Comparison of ENCODE assay signal across 37 cellular contexts in genomic region chr12:79517363-79517762, GRCh38.
DNase-seq lines count a peak whose midpoint lies in the region; ATAC-seq, FAIRE-seq and TF ChIP-seq lines count a peak whose summit lies in the region.
"Had no signal": no experiment of that assay in that cellular context is flagged by ENCODE, and none has a peak within 500 bp of the region (broad histone marks: within the 10 kb centered on the region; RNA-seq: fewer than 3 reads in every experiment).

No MANE protein-coding gene starts in this region.

- DNase-seq in HepG2 (ENCODE audit: low spot score) (no peak), right lobe of liver (no peak), WTC11 (ENCODE audit: low spot score) (no peak), astrocyte (ENCODE audit: low read depth) (no peak), GM12878 (ENCODE audit: low read depth, low spot score) (no peak), foreskin fibroblast (no peak)
- DNase-seq: 8988T; ACHN; AML-193; BE2C; C1 segment of cervical spinal cord; Caco-2; Calu3; CD4-positive, alpha-beta memory T cell; CD4-positive, alpha-beta T cell; CD4-positive, CD25-positive, alpha-beta regulatory T cell; CD8-positive, alpha-beta memory T cell; CD8-positive, alpha-beta T cell; COR-L47; DMS 273 treated with DMSO at 0.1 percent for 48 hours; DMS153; DMS53; DMS79; DMS79 treated with DMSO at 0.1 percent for 48 hours; DND-41; EL had no signal

- H3K79me2 ChIP-seq in HepG2 (ENCODE audit: insufficient read depth, low read length) (no peaks in the 10 kb centered on the region), astrocyte (ENCODE audit: insufficient read depth, low read length) (no peaks in the 10 kb centered on the region), GM12878 (ENCODE audit: control insufficient read depth, insufficient read depth, low read length) (no peaks in the 10 kb centered on the region)

- H3K4me1 Mint-ChIP-seq in WTC11, result peaks cover 38% of the 10 kb centered on the region
- peaks cover 10% of the 10 kb centered on the region for H3K4me1 Mint-ChIP-seq in astrocyte (ENCODE audit: low read depth, unreplicated experiment)
- H3K4me1 Mint-ChIP-seq: B cell; CD14-positive monocyte; CD4-positive, alpha-beta memory T cell; CD4-positive, CD25-positive, alpha-beta regulatory T cell; CD8-positive, alpha-beta memory T cell had no signal

- peaks cover 6% of the 10 kb centered on the region for H3K4me1 ChIP-seq in HepG2 (ENCODE audit: insufficient read depth, low read length)
- H3K4me1 ChIP-seq in right lobe of liver, result no peaks in the 10 kb centered on the region
- peaks cover 14% of the 10 kb centered on the region for H3K4me1 ChIP-seq in astrocyte (ENCODE audit: insufficient read depth, low read length)
- no peaks in the 10 kb centered on the region for H3K4me1 ChIP-seq in GM12878 (ENCODE audit: control insufficient read depth, insufficient read depth, low read length)
- H3K4me1 ChIP-seq: A549; BE2C; BLaER1; BLaER1 treated with 17β-estradiol and CSF1 and Interleukin-3, amounts not matched to agents 10 nM and 100 nM; Caco-2 had no signal

- no peak for TF ChIP-seq RAD21 in HepG2 (CRISPR knock-in tag; IDR thresholded peaks at IDR 0.05)
- TF ChIP-seq RAD21 in GM12878 (IDR thresholded peaks at IDR 0.05; ENCODE audit: insufficient read depth, low read depth, low read length), result no peak

- RAD21 ChIA-PET in GM12878 (lab: Charles Lee; ENCODE audit: unreplicated experiment), result no interaction called here

- H2AFZ ChIP-seq in HepG2 (ENCODE audit: low read length), result no peak overlapping the region
- no peak overlapping the region for H2AFZ ChIP-seq in astrocyte (ENCODE audit: low read depth, low read length)
- H2AFZ ChIP-seq in GM12878 (ENCODE audit: control insufficient read depth, low read depth, low read length), result no peak overlapping the region

- no peaks in the 10 kb centered on the region for H3K36me3 ChIP-seq in HepG2 (replicated peaks in 1 of 2; ENCODE audit: control insufficient read depth in 1 of 2, insufficient read depth in 2 of 2, low read length in 2 of 2)
- no peaks in the 10 kb centered on the region for H3K36me3 ChIP-seq in right lobe of liver
- H3K36me3 ChIP-seq in astrocyte (ENCODE audit: insufficient read depth, low read length), result no peaks in the 10 kb centered on the region
- H3K36me3 ChIP-seq in GM12878 (ENCODE audit: control insufficient read depth in 2 of 2, insufficient read depth in 2 of 2, low read length in 1 of 2), result no peaks in the 10 kb centered on the region
- H3K36me3 ChIP-seq: BE2C; BLaER1; BLaER1 treated with 17β-estradiol and CSF1 and Interleukin-3, amounts not matched to agents 10 nM and 100 nM had no signal

- no peaks in the 10 kb centered on the region for H4K20me1 ChIP-seq in HepG2 (ENCODE audit: insufficient read depth, low read length)
- H4K20me1 ChIP-seq in astrocyte (ENCODE audit: insufficient read depth, low read length), result no peaks in the 10 kb centered on the region
- no peaks in the 10 kb centered on the region for H4K20me1 ChIP-seq in GM12878 (ENCODE audit: control insufficient read depth, insufficient read depth)
- H4K20me1 ChIP-seq: BLaER1; BLaER1 treated with 17β-estradiol and CSF1 and Interleukin-3, amounts not matched to agents 10 nM and 100 nM had no signal

- in situ Hi-C loops in HepG2 (cut with HindIII; ENCODE audit: extremely low pct_ligation_motif_present, low pct_unique_long_range_greater_than_20kb), result no loop called here
- in situ Hi-C loops in GM12878 (cut with MboI), result no loop called here

- no peak overlapping the region for H3K4me3 ChIP-seq in HepG2 (replicated peaks in 1 of 3; ENCODE audit: insufficient read depth in 1 of 3, low read depth in 2 of 3, low read length in 3 of 3)
- H3K4me3 ChIP-seq in right lobe of liver, result no peak overlapping the region
- H3K4me3 ChIP-seq in astrocyte (ENCODE audit: insufficient read depth, low read depth, low read length), result no peak overlapping the region
- H3K4me3 ChIP-seq in GM12878, result no peak overlapping the region
- H3K4me3 ChIP-seq in foreskin fibroblast (ENCODE audit: low read depth in 1 of 2, low read length in 2 of 2), result no peak overlapping the region
- H3K4me3 ChIP-seq: A549; BLaER1; BLaER1 treated with 17β-estradiol and CSF1 and Interleukin-3, amounts not matched to agents 10 nM and 100 nM had no signal

- ATAC-seq in HepG2 (no peak), right lobe of liver (no peak), WTC11 (no peak), GM12878 (no peak), HG03342 (IDR thresholded peaks at IDR 0.05; ENCODE audit: unreplicated experiment) (no peak), HG03442 (IDR thresholded peaks at IDR 0.05; ENCODE audit: unreplicated experiment) (no peak)
- ATAC-seq: A549; CD8-positive, alpha-beta T cell had no signal

- BruUV-seq in HepG2 (replicated peaks; lab: Mats Ljungman, UMichigan) (no TSS peak), GM12878 (replicated peaks; lab: Mats Ljungman, UMichigan) (no TSS peak)

- H3K27me3 ChIP-seq in HepG2 (ENCODE audit: control insufficient read depth in 1 of 2, insufficient read depth in 2 of 2, low read length in 2 of 2) (no peaks in the 10 kb centered on the region), right lobe of liver (no peaks in the 10 kb centered on the region), astrocyte (ENCODE audit: insufficient read depth, low read length) (no peaks in the 10 kb centered on the region), GM12878 (replicated peaks in 1 of 2; ENCODE audit: control insufficient read depth in 2 of 2, insufficient read depth in 2 of 2, low read length in 1 of 2) (no peaks in the 10 kb centered on the region)
- H3K27me3 ChIP-seq: BLaER1; BLaER1 treated with 17β-estradiol and CSF1 and Interleukin-3, amounts not matched to agents 10 nM and 100 nM had no signal

- H3K27ac ChIP-seq in HepG2 (ENCODE audit: extremely low read length, insufficient read depth, low read length) (no peak overlapping the region), right lobe of liver (no peak overlapping the region), astrocyte (ENCODE audit: low read depth, low read length) (no peak overlapping the region), GM12878 (ENCODE audit: control insufficient read depth, insufficient read depth) (no peak overlapping the region)
- H3K27ac ChIP-seq: 22Rv1; A549; BLaER1; BLaER1 treated with 17β-estradiol and CSF1 and Interleukin-3, amounts not matched to agents 10 nM and 100 nM; C4-2B had no signal

- H3K9me3 Mint-ChIP-seq in WTC11 (peaks cover 13% of the 10 kb centered on the region), astrocyte (ENCODE audit: unreplicated experiment) (no peaks in the 10 kb centered on the region)
- H3K9me3 Mint-ChIP-seq: CD4-positive, alpha-beta T cell had no signal

- CTCF ChIA-PET in HepG2 (lab: Yijun Ruan, JAX; ENCODE audit: low intra/inter-chr PET ratio, low total read pairs) (no interaction called here), WTC11 (lab: Charles Lee) (no interaction called here), GM12878 (lab: Yijun Ruan, JAX) (no interaction called here)

- H3K9ac ChIP-seq in HepG2 (ENCODE audit: insufficient read depth, low read depth, low read length), result no peak overlapping the region
- no peak overlapping the region for H3K9ac ChIP-seq in astrocyte (ENCODE audit: low read length)
- H3K9ac ChIP-seq in GM12878 (ENCODE audit: control insufficient read depth, insufficient read depth, low read length), result no peak overlapping the region
- H3K9ac ChIP-seq: BLaER1; BLaER1 treated with 17β-estradiol and CSF1 and Interleukin-3, amounts not matched to agents 10 nM and 100 nM had no signal

- no peaks in the 10 kb centered on the region for H3K27me3 Mint-ChIP-seq in WTC11 (ENCODE audit: low read depth)
- no peaks in the 10 kb centered on the region for H3K27me3 Mint-ChIP-seq in astrocyte (ENCODE audit: low read depth, unreplicated experiment)
- H3K27me3 Mint-ChIP-seq: B cell; CD4-positive, alpha-beta memory T cell; CD4-positive, alpha-beta T cell; CD4-positive, CD25-positive, alpha-beta regulatory T cell; CD8-positive, alpha-beta memory T cell had no signal

- H3K36me3 Mint-ChIP-seq in WTC11 (peaks cover 19% of the 10 kb centered on the region), astrocyte (ENCODE audit: low read depth, unreplicated experiment) (peaks cover 3% of the 10 kb centered on the region)
- H3K36me3 Mint-ChIP-seq: CD14-positive monocyte; CD4-positive, CD25-positive, alpha-beta regulatory T cell; CD8-positive, alpha-beta T cell had no signal

- TF ChIP-seq CTCF in HepG2 (CRISPR knock-in tag; IDR thresholded peaks at IDR 0.05), result no peak
- no peak for TF ChIP-seq CTCF in right lobe of liver (IDR thresholded peaks at IDR 0.05)
- no peak for TF ChIP-seq CTCF in WTC11 (IDR thresholded peaks at IDR 0.05)
- no peak for TF ChIP-seq CTCF in astrocyte (IDR thresholded peaks at IDR 0.05; ENCODE audit: insufficient read depth, low read depth, low read length)
- no peak for TF ChIP-seq CTCF in GM12878 (IDR thresholded peaks at IDR 0.05 in 2 of 3, conservative IDR thresholded peaks at IDR 0.05 in 1 of 3; ENCODE audit: control insufficient read depth in 2 of 3, extremely low read depth in 1 of 3, insufficient read depth in 1 of 3, low read depth in 3 of 3, low read length in 3 of 3)
- TF ChIP-seq CTCF in foreskin fibroblast (IDR thresholded peaks at IDR 0.05; ENCODE audit: low read depth, low read length), result no peak

- no peak for FAIRE-seq in HepG2 (lab: Jason Lieb, UNC)
- FAIRE-seq in astrocyte (lab: Jason Lieb, UNC), result peak; percentile 75
- FAIRE-seq in GM12878 (lab: Jason Lieb, UNC), result peak; percentile 7
- FAIRE-seq: A204.1, A549, D721Med had no signal

- POLR2A ChIA-PET in HepG2 (lab: Yijun Ruan, JAX) (no interaction called here), WTC11 (lab: Charles Lee) (no interaction called here), GM12878 (lab: Charles Lee) (no interaction called here)

- WGBS in HepG2 (ENCODE audit: low lambda C conversion rate), result 98% methylated on average over 2 of the region's 2 CpGs
- WGBS in right lobe of liver (ENCODE audit: insufficient coverage, low coverage, low lambda C conversion rate, missing lambda C conversion rate), result 83% methylated on average over 2 of the region's 2 CpGs
- 100% methylated on average over 2 of the region's 2 CpGs for WGBS in GM12878 (ENCODE audit: insufficient coverage, insufficient replicate concordance, low lambda C conversion rate, missing lambda C conversion rate)

- H3K4me2 ChIP-seq in HepG2 (ENCODE audit: low read depth, low read length), result no peak overlapping the region
- H3K4me2 ChIP-seq in astrocyte (ENCODE audit: low read length), result no peak overlapping the region
- no peak overlapping the region for H3K4me2 ChIP-seq in GM12878 (ENCODE audit: control insufficient read depth, insufficient read depth)
- H3K4me2 ChIP-seq: A549; BLaER1; BLaER1 treated with 17β-estradiol and CSF1 and Interleukin-3, amounts not matched to agents 10 nM and 100 nM had no signal

- TF ChIP-seq POLR2A in HepG2 (IDR thresholded peaks at IDR 0.05; ENCODE audit: insufficient read depth in 1 of 2, low read depth in 2 of 2, low read length in 2 of 2) (no peak), right lobe of liver (IDR thresholded peaks at IDR 0.05) (no peak), GM12878 (IDR thresholded peaks at IDR 0.05; ENCODE audit: low read depth, low read length) (no peak)

- TF ChIP-seq EP300 in HepG2 (IDR thresholded peaks at IDR 0.05; ENCODE audit: low read depth in 2 of 2, low read length in 2 of 2) (no peak), HepG2 (CRISPR knock-in tag; IDR thresholded peaks at IDR 0.05; ENCODE audit: borderline replicate concordance) (no peak), GM12878 (IDR thresholded peaks at IDR 0.05; ENCODE audit: borderline replicate concordance in 1 of 2, control insufficient read depth in 1 of 2, low read depth in 2 of 2, low read length in 2 of 2) (no peak)

- H3K4me3 Mint-ChIP-seq in WTC11 (no peak overlapping the region), astrocyte (ENCODE audit: unreplicated experiment) (no peak overlapping the region)
- H3K4me3 Mint-ChIP-seq: B cell; CD14-positive monocyte; CD4-positive, alpha-beta memory T cell; CD4-positive, alpha-beta T cell; CD4-positive, CD25-positive, alpha-beta regulatory T cell; CD8-positive, alpha-beta memory T cell; CD8-positive, alpha-beta T cell had no signal

- SMC1A ChIA-PET in GM12878 (lab: Charles Lee; ENCODE audit: uncharacterized antibody, unreplicated experiment), result no interaction called here

- H3K9me3 ChIP-seq in HepG2 (ENCODE audit: low read length) (no peaks in the 10 kb centered on the region), right lobe of liver (no peaks in the 10 kb centered on the region), astrocyte (ENCODE audit: insufficient read depth, low read depth, low read length) (no peaks in the 10 kb centered on the region), GM12878 (replicated peaks; ENCODE audit: control insufficient read depth, insufficient read depth, low read length) (no peaks in the 10 kb centered on the region; the same call in 2 of the 3 replicates)
- H3K9me3 ChIP-seq: BE2C had no signal

- intact Hi-C loops in HepG2 (cut with micrococcal nuclease; ENCODE audit: unreplicated experiment) (no loop called here), right lobe of liver (cut with DNase I) (no loop called here), GM12878 (cut with micrococcal nuclease; ENCODE audit: unreplicated experiment) (no loop called here)

- H3K27ac Mint-ChIP-seq in WTC11 (peak overlapping the region; percentile 41; the same call in 1 of the 2 replicates), astrocyte (ENCODE audit: unreplicated experiment) (no peak overlapping the region)
- H3K27ac Mint-ChIP-seq: B cell; CD14-positive monocyte; CD4-positive, alpha-beta memory T cell; CD4-positive, alpha-beta T cell; CD4-positive, CD25-positive, alpha-beta regulatory T cell; CD8-positive, alpha-beta memory T cell; CD8-positive, alpha-beta T cell had no signal
